ENCODE assay signal across 1 cellular context in genomic region chrX:49232525-49232924, GRCh38.
TF ChIP-seq lines count a peak whose summit lies in the region.

No MANE protein-coding gene starts in this region.

TF ChIP-seq in K562, 482 proteins besides CTCF, POLR2A, EP300 and RAD21:
- peak; percentile 87 for TF ChIP-seq RBM25 (IDR thresholded peaks at IDR 0.05; ENCODE audit: low read depth, low read length, severe bottlenecking)
- peak; percentile 45; the same call in 1 of the 2 replicates for TF ChIP-seq HDAC2 (IDR thresholded peaks at IDR 0.05)
- no peak for TF ChIP-seq ZNF707 (CRISPR knock-in tag; conservative IDR thresholded peaks at IDR 0.05)
- TF ChIP-seq ADNP (tag; IDR thresholded peaks at IDR 0.05) = 0 out of 2 replicates have a peak, but pooled peaks have one; percentile 41
- TF ChIP-seq FOXK2 (conservative IDR thresholded peaks at IDR 0.05 in 1 of 2, IDR thresholded peaks at IDR 0.05 in 1 of 2; ENCODE audit: low read depth in 2 of 2) = no peak
- no peak for TF ChIP-seq TCF7 (IDR thresholded peaks at IDR 0.05; ENCODE audit: borderline replicate concordance)
- peak; percentile 85 for TF ChIP-seq BCOR (IDR thresholded peaks at IDR 0.05)
- TF ChIP-seq KDM1A (IDR thresholded peaks at IDR 0.05) = peak in 1 of 2 experiments; percentile 34; a peak in 2 of 4 replicates
TF ChIP-seq in K562: peak in this region for 5.
